10 cellular contexts compared by ENCODE assay signal in genomic region chr20:3250091-3250504, GRCh38. TPM values are rescaled to one million over a fixed set of nuclear protein-coding genes. Genes with fewer than 3 reads are reported as not detected.
DNase-seq lines count a peak whose midpoint lies in the region; ATAC-seq and TF ChIP-seq lines count a peak whose summit lies in the region.
"Had no signal": no experiment of that assay in that cellular context is flagged by ENCODE, and none has a peak within 500 bp of the region (broad histone marks: within the 10 kb centered on the region; RNA-seq: fewer than 3 reads in every experiment).

No MANE protein-coding gene starts in this region.

- H3K4me3 ChIP-seq in testis (no peak overlapping the region), suprapubic skin (no peak overlapping the region)
- H3K4me3 ChIP-seq: SJSA1 had no signal

- H3K4me1 ChIP-seq in testis: peaks cover 19% of the 10 kb centered on the region
- H3K4me1 ChIP-seq in suprapubic skin: peaks cover 13% of the 10 kb centered on the region

- no peak for TF ChIP-seq EP300 in suprapubic skin (IDR thresholded peaks at IDR 0.05)

- H3K9me3 Mint-ChIP-seq in endothelial cell (ENCODE audit: unreplicated experiment): no peaks in the 10 kb centered on the region

- no peak overlapping the region for H3K27ac Mint-ChIP-seq in endothelial cell (ENCODE audit: unreplicated experiment)
- H3K27ac Mint-ChIP-seq: B cell had no signal

- H3K36me3 Mint-ChIP-seq in endothelial cell (ENCODE audit: low read depth, unreplicated experiment): peaks cover 12% of the 10 kb centered on the region

- H3K9me3 ChIP-seq in testis (no peaks in the 10 kb centered on the region), suprapubic skin (no peaks in the 10 kb centered on the region)
- H3K9me3 ChIP-seq: SJSA1 had no signal

- intact Hi-C loops in testis (cut with DNase I; ENCODE audit: low total_unique reads) (no loop called here), Right ventricle myocardium inferior (cut with DNase I) (no loop called here)

- ATAC-seq in HG03565 (IDR thresholded peaks at IDR 0.05; ENCODE audit: unreplicated experiment) (no peak), Right ventricle myocardium inferior (no peak)

- TF ChIP-seq POLR2A in testis (IDR thresholded peaks at IDR 0.05) (no peak), suprapubic skin (IDR thresholded peaks at IDR 0.05) (no peak)

- H3K27ac ChIP-seq in testis (peak overlapping the region in 1 of 2 donors; percentile 15), suprapubic skin (no peak overlapping the region)
- H3K27ac ChIP-seq: SJSA1 had no signal

- no peaks in the 10 kb centered on the region for H3K36me3 ChIP-seq in testis (ENCODE audit: low read depth, missing control alignments)
- peaks cover 35% of the 10 kb centered on the region for H3K36me3 ChIP-seq in suprapubic skin

- H3K4me1 Mint-ChIP-seq in endothelial cell (ENCODE audit: unreplicated experiment): no peaks in the 10 kb centered on the region

- DNase-seq in NCI-H82 (lab: John Stamatoyannopoulos, UW) (peak; percentile 70), NCI-H82 treated with DMSO at 0.1 percent for 48 hours (lab: John Stamatoyannopoulos, UW; ENCODE audit: unreplicated experiment) (no peak), NCI-H69 (lab: John Stamatoyannopoulos, UW) (peak; percentile 53), endothelial cell (ENCODE audit: low spot score) (peak; percentile 66), testis (peak; percentile 60), suprapubic skin (ENCODE audit: low spot score in 2 of 2) (no peak), Right ventricle myocardium inferior (ENCODE audit: missing footprints) (no peak)

- H3K4me3 Mint-ChIP-seq in endothelial cell (ENCODE audit: unreplicated experiment): no peak overlapping the region
- H3K4me3 Mint-ChIP-seq: B cell had no signal

- TF ChIP-seq CTCF in endothelial cell (IDR thresholded peaks at IDR 0.05; ENCODE audit: unreplicated experiment) (peak; percentile 47), testis (IDR thresholded peaks at IDR 0.05) (peak in 2 of 3 experiments; percentile 37 to 50), suprapubic skin (IDR thresholded peaks at IDR 0.05) (no peak)

- no peaks in the 10 kb centered on the region for H3K27me3 ChIP-seq in testis
- H3K27me3 ChIP-seq in suprapubic skin: no peaks in the 10 kb centered on the region

- WGBS in testis, 2 donors: 29 to 44% methylated on average over 10 of the region's 10 CpGs
- WGBS in suprapubic skin: 80% methylated on average over 8 of the region's 10 CpGs

- H3K27me3 Mint-ChIP-seq in endothelial cell (ENCODE audit: unreplicated experiment): no peaks in the 10 kb centered on the region

RNA-seq across cellular contexts. Expression of gene SLC4A11, which starts 11.1 kb away (rescaled TPM):
- total RNA-seq in endothelial cell (ENCODE audit: unreplicated experiment) (30.6 TPM), testis (10 to 100 TPM in 1 of 2 donors, 1 to 10 TPM in 1; 9.2 to 10.7 TPM), suprapubic skin (10 to 100 TPM in 2 of 4 donors, 1 to 10 TPM in 2; 9.9 to 26.2 (median 15.3) TPM), Right ventricle myocardium inferior (0.14 TPM)
- polyA plus RNA-seq in testis (ENCODE audit: insufficient read depth, low read depth, low replicate concordance): 10.7 TPM

RNA-seq across cellular contexts. Expression of gene ITPA, which starts 40.8 kb away (rescaled TPM):
- total RNA-seq in endothelial cell (ENCODE audit: unreplicated experiment): 45.9 TPM
- total RNA-seq in testis: 10 to 100 TPM; 42.2 to 49.8 TPM
- 36.4 TPM for polyA plus RNA-seq in testis (ENCODE audit: insufficient read depth, low read depth, low replicate concordance)
- total RNA-seq in suprapubic skin: 10 to 100 TPM; 40.5 to 72.4 (median 53.6) TPM
- total RNA-seq in Right ventricle myocardium inferior: 21.4 TPM

RNA-seq across cellular contexts. Expression of gene DDRGK1, which starts 45.6 kb away (rescaled TPM):
- total RNA-seq in endothelial cell (ENCODE audit: unreplicated experiment): 45.3 TPM
- 10 to 100 TPM; 78.9 to 93.8 TPM for total RNA-seq in testis
- 57.2 TPM for polyA plus RNA-seq in testis (ENCODE audit: insufficient read depth, low read depth, low replicate concordance)
- total RNA-seq in suprapubic skin: 100 to 1,000 TPM in 1 of 4 donors, 10 to 100 TPM in 3; 50.0 to 169 (median 55.6) TPM
- total RNA-seq in Right ventricle myocardium inferior: 36.5 TPM

Comparison
In these comparisons a context has a peak if more than half of its experiments do, and no peak if none do; other contexts are left out.
1. DNase-seq: peak in NCI-H82 (single experiment), NCI-H69 (single experiment), endothelial cell (single experiment) and testis (single experiment); none in NCI-H82 treated with DMSO at 0.1 percent for 48 hours (single experiment), suprapubic skin (0 of 2) and Right ventricle myocardium inferior (single experiment).
2. CTCF ChIP-seq: peak in endothelial cell (single experiment) and testis (2 of 3); none in suprapubic skin (0 of 2).